15 cellular contexts compared by ENCODE assay signal in genomic region chr5:52837591-52838001, GRCh38. TPM values are rescaled to one million over a fixed set of nuclear protein-coding genes. Genes with fewer than 3 reads are reported as not detected.
A peak's percentile ranks its signal among the peaks of the same experiment; 100 is the strongest.
DNase-seq lines count a peak whose midpoint lies in the region; ATAC-seq and TF ChIP-seq lines count a peak whose summit lies in the region.
"Had no signal": no experiment of that assay in that cellular context is flagged by ENCODE, and none has a peak within 500 bp of the region (broad histone marks: within the 10 kb centered on the region; RNA-seq: fewer than 3 reads in every experiment).

No MANE protein-coding gene starts in this region.

- no peak overlapping the region for H3K9ac ChIP-seq in endodermal cell (ENCODE audit: extremely low read depth, low read length, poor library complexity, severe bottlenecking)

- H3K27ac ChIP-seq in endodermal cell (ENCODE audit: low read depth, low read length) = peak overlapping the region; percentile 51
- peak overlapping the region; percentile 81 for H3K27ac ChIP-seq in muscle layer of duodenum (ENCODE audit: low read length)
- peak overlapping the region; percentile 71 to 74 for H3K27ac ChIP-seq in thoracic aorta

- no peaks in the 10 kb centered on the region for H3K27me3 Mint-ChIP-seq in endodermal cell (ENCODE audit: insufficient read depth)
- H3K27me3 Mint-ChIP-seq: activated CD4-positive, alpha-beta T cell treated with anti-CD3 and anti-CD28 coated beads for 36 hours; memory B cell had no signal

- H3K9me3 Mint-ChIP-seq in endodermal cell = no peaks in the 10 kb centered on the region
- H3K9me3 Mint-ChIP-seq: activated T-cell treated with anti-CD3 and anti-CD28 coated beads, Interleukin-2, amount 50 U/mL, for 4 hours had no signal

- H3K4me3 ChIP-seq in endodermal cell (ENCODE audit: low read length) (no peak overlapping the region), muscle layer of duodenum (ENCODE audit: low read depth in 1 of 2, low read length in 2 of 2) (no peak overlapping the region), thoracic aorta (peak overlapping the region; percentile 36)

- H3K27ac Mint-ChIP-seq in endodermal cell = no peak overlapping the region
- H3K27ac Mint-ChIP-seq: activated CD4-positive, alpha-beta T cell treated with anti-CD3 and anti-CD28 coated beads for 36 hours; CD4-positive, CD25-positive, alpha-beta regulatory T cell; memory B cell had no signal

- H3K4me1 Mint-ChIP-seq in endodermal cell = no peaks in the 10 kb centered on the region
- H3K4me1 Mint-ChIP-seq: activated CD4-positive, alpha-beta T cell treated with anti-CD3 and anti-CD28 coated beads for 36 hours; CD4-positive, CD25-positive, alpha-beta regulatory T cell; memory B cell had no signal

- DNase-seq in M059J (ENCODE audit: low read depth) (peak; percentile 58), endodermal cell (no peak), thoracic aorta (ENCODE audit: low spot score) (no peak), NCI-H748 (lab: John Stamatoyannopoulos, UW; ENCODE audit: unreplicated experiment) (no peak), AG20443 (ENCODE audit: low spot score) (no peak)
- DNase-seq: activated CD4-positive, alpha-beta T cell treated with anti-CD3 and anti-CD28 coated beads for 36 hours; activated T-cell treated with anti-CD3 and anti-CD28 coated beads, Interleukin-2, amount 50 U/mL, for 4 hours; CD4-positive, CD25-positive, alpha-beta regulatory T cell; GF-D8; NCI-H446; stimulated activated naive CD4-positive, alpha-beta T cell had no signal

- H3K36me3 ChIP-seq in endodermal cell (ENCODE audit: control insufficient read depth, insufficient read depth, low read length) (no peaks in the 10 kb centered on the region), muscle layer of duodenum (ENCODE audit: control insufficient read depth in 1 of 2, insufficient read depth in 2 of 2, low read length in 2 of 2) (no peaks in the 10 kb centered on the region), thoracic aorta (no peaks in the 10 kb centered on the region)

- H3K27me3 ChIP-seq in endodermal cell (ENCODE audit: control insufficient read depth, insufficient read depth, low read length, poor library complexity, severe bottlenecking) (no peaks in the 10 kb centered on the region), muscle layer of duodenum (ENCODE audit: low read depth, low read length) (no peaks in the 10 kb centered on the region), thoracic aorta (replicated peaks; ENCODE audit: insufficient read depth) (no peaks in the 10 kb centered on the region)

- no peak for TF ChIP-seq CTCF in endodermal cell (conservative IDR thresholded peaks at IDR 0.05)
- no peak for TF ChIP-seq CTCF in thoracic aorta (IDR thresholded peaks at IDR 0.05)

- 86 to 97% methylated on average over 1 to 2 of the region's 2 CpGs for whole genome bisulfite sequencing in endodermal cell (ENCODE audit: insufficient coverage in 1 of 2, insufficient read length in 1 of 2), 2 experiments

- ATAC-seq in thoracic aorta (ENCODE audit: insufficient number of reproducible peaks, low FRiP score, low read depth) (no peak), GM18498 (IDR thresholded peaks at IDR 0.05; ENCODE audit: unreplicated experiment) (no peak), HG02852 (IDR thresholded peaks at IDR 0.05; ENCODE audit: unreplicated experiment) (no peak)
- ATAC-seq: activated CD4-positive, alpha-beta T cell treated with anti-CD3 and anti-CD28 coated beads for 36 hours; activated T-cell treated with anti-CD3 and anti-CD28 coated beads, Interleukin-2, amount 50 U/mL, for 4 hours had no signal

- H3K9me3 ChIP-seq in endodermal cell (ENCODE audit: control insufficient read depth, low read length) = no peaks in the 10 kb centered on the region
- no peaks in the 10 kb centered on the region for H3K9me3 ChIP-seq in muscle layer of duodenum (ENCODE audit: control insufficient read depth in 1 of 2, low read length in 2 of 2)
- no peaks in the 10 kb centered on the region for H3K9me3 ChIP-seq in thoracic aorta

- H3K4me1 ChIP-seq in endodermal cell (ENCODE audit: control insufficient read depth, insufficient read depth, low read length) (no peaks in the 10 kb centered on the region), muscle layer of duodenum (ENCODE audit: control insufficient read depth in 1 of 2, insufficient read depth in 2 of 2, low read length in 2 of 2) (peaks cover 0 to 16% of the 10 kb centered on the region in 2 donors), thoracic aorta (ENCODE audit: control insufficient read depth in 1 of 2, low read depth in 2 of 2) (peaks cover 24 to 73% of the 10 kb centered on the region in 2 donors)

- no peaks in the 10 kb centered on the region for H3K36me3 Mint-ChIP-seq in endodermal cell (ENCODE audit: low read depth)
- H3K36me3 Mint-ChIP-seq: CD4-positive, CD25-positive, alpha-beta regulatory T cell; memory B cell had no signal

- H3K4me3 Mint-ChIP-seq in endodermal cell = no peak overlapping the region
- H3K4me3 Mint-ChIP-seq: activated CD4-positive, alpha-beta T cell treated with anti-CD3 and anti-CD28 coated beads for 36 hours; activated T-cell treated with anti-CD3 and anti-CD28 coated beads, Interleukin-2, amount 50 U/mL, for 4 hours; CD4-positive, CD25-positive, alpha-beta regulatory T cell; memory B cell had no signal

RNA-seq across cellular contexts. Expression of gene ITGA1, which starts 49.9 kb away (rescaled TPM):
- total RNA-seq in M059J (2014; rRNA removed; shearing (Covaris generic)) = 34.2 and 36.6 TPM in 2 replicates
- total RNA-seq in endodermal cell (1 to 10 TPM in 1 of 2 donors, under 1 TPM in 1; 0.33 to 3.5 TPM), thoracic aorta (100 to 1,000 TPM; 125 to 169 TPM)
- polyA plus RNA-seq in endodermal cell (2013, experiment 1 of 2) = 2.6 TPM
- 3.4 TPM for polyA plus RNA-seq in endodermal cell (2013, experiment 2 of 2)
- polyA plus RNA-seq: CD4-positive, CD25-positive, alpha-beta regulatory T cell had no signal

RNA-seq across cellular contexts. Expression of gene PELO, which starts 49.9 kb away (rescaled TPM):
- total RNA-seq in M059J (2014; rRNA removed; shearing (Covaris generic)) = 27.8 and 33.8 TPM in 2 replicates
- total RNA-seq in endodermal cell = 10 to 100 TPM; 10.2 to 14.9 TPM
- 10.6 TPM for polyA plus RNA-seq in endodermal cell (2013, experiment 1 of 2)
- polyA plus RNA-seq in endodermal cell (2013, experiment 2 of 2) = 9.8 TPM
- 10 to 100 TPM; 28.8 to 44.7 TPM for total RNA-seq in thoracic aorta
